ENCODE assay signal across 1 cellular context in the genomic region with DNA sequence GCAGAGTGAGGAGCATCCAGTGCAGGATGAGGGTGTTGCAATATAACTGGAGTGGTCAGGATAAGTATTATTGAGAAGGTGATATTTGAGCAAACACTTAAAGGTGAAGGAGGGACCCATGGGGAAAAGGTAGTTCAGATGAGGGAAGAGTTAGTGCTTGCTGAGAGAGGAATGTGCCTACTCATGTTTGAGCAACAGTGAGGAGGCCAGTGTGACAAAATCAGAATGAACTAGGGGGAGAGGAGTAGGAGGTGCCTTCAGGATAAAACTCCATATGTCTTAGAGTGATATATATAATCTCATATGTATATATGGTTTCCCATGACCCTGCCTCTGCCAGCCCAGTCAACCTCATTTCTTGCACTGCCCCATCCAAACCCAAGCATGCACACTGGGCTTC.
TF ChIP-seq lines count a peak whose summit lies in the region.

No MANE protein-coding gene starts in this region.

TF ChIP-seq in K562, 482 proteins besides CTCF, POLR2A, EP300 and RAD21 (continued from another document):
- TF ChIP-seq CEBPB (tag; IDR thresholded peaks at IDR 0.05) (peak; percentile 88), TAL1 (IDR thresholded peaks at IDR 0.05) (peak; percentile 27; the same call in 1 of the 2 replicates), HNRNPK (IDR thresholded peaks at IDR 0.05; ENCODE audit: low read depth, low read length, poor library complexity, severe bottlenecking) (no peak), NFE2 (IDR thresholded peaks at IDR 0.05; ENCODE audit: low read depth) (peak; percentile 79), CBFA2T3 (IDR thresholded peaks at IDR 0.05) (peak; percentile 69), ARID1B (IDR thresholded peaks at IDR 0.05) (peak; percentile 61; the same call in 1 of the 2 replicates), MAFF (IDR thresholded peaks at IDR 0.05; ENCODE audit: low read length) (peak; percentile 54; the same call in 1 of the 2 replicates), TEAD4 (IDR thresholded peaks at IDR 0.05; ENCODE audit: low read length) (peak; percentile 48), TEAD4 (CRISPR knock-in tag; IDR thresholded peaks at IDR 0.05; ENCODE audit: borderline replicate concordance) (no peak), MIER1 (IDR thresholded peaks at IDR 0.05; ENCODE audit: low read depth) (no peak), SRF (CRISPR knock-in tag; IDR thresholded peaks at IDR 0.05) (no peak), KDM1A (IDR thresholded peaks at IDR 0.05) (peak; percentile 28 to 59; a peak in 2 of 4 replicates), MEF2D (tag; conservative IDR thresholded peaks at IDR 0.05; ENCODE audit: low read depth) (no peak), MAFG (tag; conservative IDR thresholded peaks at IDR 0.05) (peak; percentile 69), DPF2 (IDR thresholded peaks at IDR 0.05) (peak; percentile 59), TCF3 (CRISPR knock-in tag; IDR thresholded peaks at IDR 0.05) (peak; percentile 55), C11orf30 (IDR thresholded peaks at IDR 0.05; ENCODE audit: low read depth) (peak; percentile 78), SMARCA4 (IDR thresholded peaks at IDR 0.05) (peak; percentile 61; the same call in 1 of the 2 replicates), NFYB (IDR thresholded peaks at IDR 0.05; ENCODE audit: extremely low read depth, insufficient read length) (no peak), CBFA2T2 (conservative IDR thresholded peaks at IDR 0.05) (peak; percentile 25; the same call in 1 of the 2 replicates), CEBPG (CRISPR knock-in tag; IDR thresholded peaks at IDR 0.05) (no peak), CEBPG (tag; conservative IDR thresholded peaks at IDR 0.05 in 1 of 2, IDR thresholded peaks at IDR 0.05 in 1 of 2) (peak in 1 of 2 experiments; percentile 54; a peak in 2 of 4 replicates), ZNF316 (IDR thresholded peaks at IDR 0.05) (peak; percentile 76), SP1 (CRISPR knock-in tag; IDR thresholded peaks at IDR 0.05) (no peak), MAFK (IDR thresholded peaks at IDR 0.05; ENCODE audit: low read length) (peak; percentile 58; the same call in 1 of the 2 replicates), RCOR1 (IDR thresholded peaks at IDR 0.05; ENCODE audit: borderline replicate concordance in 1 of 2, low read depth in 2 of 2, low read length in 2 of 2) (peak in 1 of 2 experiments; percentile 55; a peak in 1 of 4 replicates)
- TF ChIP-seq, protein P1, sequence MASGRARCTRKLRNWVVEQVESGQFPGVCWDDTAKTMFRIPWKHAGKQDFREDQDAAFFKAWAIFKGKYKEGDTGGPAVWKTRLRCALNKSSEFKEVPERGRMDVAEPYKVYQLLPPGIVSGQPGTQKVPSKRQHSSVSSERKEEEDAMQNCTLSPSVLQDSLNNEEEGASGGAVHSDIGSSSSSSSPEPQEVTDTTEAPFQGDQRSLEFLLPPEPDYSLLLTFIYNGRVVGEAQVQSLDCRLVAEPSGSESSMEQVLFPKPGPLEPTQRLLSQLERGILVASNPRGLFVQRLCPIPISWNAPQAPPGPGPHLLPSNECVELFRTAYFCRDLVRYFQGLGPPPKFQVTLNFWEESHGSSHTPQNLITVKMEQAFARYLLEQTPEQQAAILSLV (tag; IDR thresholded peaks at IDR 0.05): 0 out of 2 replicates have a peak, but pooled peaks have one; percentile 42
- TF ChIP-seq, protein P2, sequence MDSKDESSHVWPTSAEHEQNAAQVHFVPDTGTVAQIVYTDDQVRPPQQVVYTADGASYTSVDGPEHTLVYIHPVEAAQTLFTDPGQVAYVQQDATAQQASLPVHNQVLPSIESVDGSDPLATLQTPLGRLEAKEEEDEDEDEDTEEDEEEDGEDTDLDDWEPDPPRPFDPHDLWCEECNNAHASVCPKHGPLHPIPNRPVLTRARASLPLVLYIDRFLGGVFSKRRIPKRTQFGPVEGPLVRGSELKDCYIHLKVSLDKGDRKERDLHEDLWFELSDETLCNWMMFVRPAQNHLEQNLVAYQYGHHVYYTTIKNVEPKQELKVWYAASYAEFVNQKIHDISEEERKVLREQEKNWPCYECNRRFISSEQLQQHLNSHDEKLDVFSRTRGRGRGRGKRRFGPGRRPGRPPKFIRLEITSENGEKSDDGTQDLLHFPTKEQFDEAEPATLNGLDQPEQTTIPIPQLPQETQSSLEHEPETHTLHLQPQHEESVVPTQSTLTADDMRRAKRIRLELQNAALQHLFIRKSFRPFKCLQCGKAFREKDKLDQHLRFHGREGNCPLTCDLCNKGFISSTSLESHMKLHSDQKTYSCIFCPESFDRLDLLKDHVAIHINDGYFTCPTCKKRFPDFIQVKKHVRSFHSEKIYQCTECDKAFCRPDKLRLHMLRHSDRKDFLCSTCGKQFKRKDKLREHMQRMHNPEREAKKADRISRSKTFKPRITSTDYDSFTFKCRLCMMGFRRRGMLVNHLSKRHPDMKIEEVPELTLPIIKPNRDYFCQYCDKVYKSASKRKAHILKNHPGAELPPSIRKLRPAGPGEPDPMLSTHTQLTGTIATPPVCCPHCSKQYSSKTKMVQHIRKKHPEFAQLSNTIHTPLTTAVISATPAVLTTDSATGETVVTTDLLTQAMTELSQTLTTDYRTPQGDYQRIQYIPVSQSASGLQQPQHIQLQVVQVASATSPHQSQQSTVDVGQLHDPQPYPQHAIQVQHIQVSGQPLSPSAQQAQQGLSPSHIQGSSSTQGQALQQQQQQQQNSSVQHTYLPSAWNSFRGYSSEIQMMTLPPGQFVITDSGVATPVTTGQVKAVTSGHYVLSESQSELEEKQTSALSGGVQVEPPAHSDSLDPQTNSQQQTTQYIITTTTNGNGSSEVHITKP (IDR thresholded peaks at IDR 0.05; ENCODE audit: partially characterized antibody): peak; percentile 29
